Comparison of ENCODE assay signal across 26 cellular contexts in genomic region chr7:68752485-68752884, GRCh38.
"Had no signal": no experiment of that assay in that cellular context is flagged by ENCODE, and none has a peak within 500 bp of the region (broad histone marks: within the 10 kb centered on the region; RNA-seq: fewer than 3 reads in every experiment).

No MANE protein-coding gene starts in this region.

- H3K9me3 ChIP-seq: breast epithelium, esophagus muscularis mucosa, gastroesophageal sphincter, neutrophil, pancreas, prostate gland, thoracic aorta, uterus had no signal

- H3K36me3 ChIP-seq: breast epithelium, esophagus muscularis mucosa, gastroesophageal sphincter, neutrophil, pancreas, prostate gland, thoracic aorta, uterus had no signal

- H3K27me3 ChIP-seq: breast epithelium, esophagus muscularis mucosa, gastroesophageal sphincter, neutrophil, pancreas, uterus had no signal

- ATAC-seq: activated CD8-positive, alpha-beta T cell treated with anti-CD3 and anti-CD28 coated beads for 36 hours; activated T-cell treated with anti-CD3 and anti-CD28 coated beads, Interleukin-2, amount 50 U/mL, for 4 hours; activated T-helper 17 cell treated with anti-CD3 and anti-CD28 coated beads, Interleukin-2, amount 50 U/mL, for 72 hours; gastroesophageal sphincter; left lobe of liver; pancreas; stimulated activated naive CD8-positive, alpha-beta T cell treated with anti-CD3 and anti-CD28 coated beads, Interleukin-15, Interleukin-2, amounts not matched to agents 100 U/mL and 50 U/mL, for 24 hours; T-cell had no signal

- H3K4me1 ChIP-seq: breast epithelium, esophagus muscularis mucosa, gastroesophageal sphincter, pancreas, prostate gland, uterus had no signal

- H3K27ac ChIP-seq: breast epithelium, esophagus muscularis mucosa, gastroesophageal sphincter, neutrophil, pancreas, prostate gland, thoracic aorta, uterus had no signal

- H3K4me3 ChIP-seq: breast epithelium, esophagus muscularis mucosa, gastroesophageal sphincter, lung, pancreas, prostate gland, thoracic aorta, uterus had no signal

- DNase-seq: activated B cell treated with CpG ODN at 0.5 μM for 24 hours; activated CD4-positive, alpha-beta T cell treated with anti-CD3 and anti-CD28 coated beads, Interleukin-2, amount 50 U/mL, for 1 hour; activated CD8-positive, alpha-beta T cell treated with anti-CD3 and anti-CD28 coated beads for 36 hours; activated gamma-delta T cell treated with Interleukin-2 at 50 U/mL for 16 hours; activated naive CD4-positive, alpha-beta T cell treated with anti-CD3 and anti-CD28 coated beads, Interleukin-2, amount 50 U/mL, for 16 hours; activated T-cell treated with anti-CD3 and anti-CD28 coated beads, Interleukin-2, amount 50 U/mL, for 4 hours; amniotic stem cell; dermis blood vessel endothelial cell; effector CD4-positive, alpha-beta T cell; head of caudate nucleus; hippocampal formation; pancreas; retina; stimulated activated CD4-positive, alpha-beta T cell treated with anti-CD3 and anti-CD28 coated beads, Interleukin-4, amount 100 ng/mL, for 1 hour; stimulated activated naive CD8-positive, alpha-beta T cell treated with anti-CD3 and anti-CD28 coated beads, Interleukin-15, Interleukin-2, amounts not matched to agents 100 U/mL and 50 U/mL, for 24 hours; T-cell; uterus had no signal
